ENCODE assay signal across 10 cellular contexts in the genomic region with DNA sequence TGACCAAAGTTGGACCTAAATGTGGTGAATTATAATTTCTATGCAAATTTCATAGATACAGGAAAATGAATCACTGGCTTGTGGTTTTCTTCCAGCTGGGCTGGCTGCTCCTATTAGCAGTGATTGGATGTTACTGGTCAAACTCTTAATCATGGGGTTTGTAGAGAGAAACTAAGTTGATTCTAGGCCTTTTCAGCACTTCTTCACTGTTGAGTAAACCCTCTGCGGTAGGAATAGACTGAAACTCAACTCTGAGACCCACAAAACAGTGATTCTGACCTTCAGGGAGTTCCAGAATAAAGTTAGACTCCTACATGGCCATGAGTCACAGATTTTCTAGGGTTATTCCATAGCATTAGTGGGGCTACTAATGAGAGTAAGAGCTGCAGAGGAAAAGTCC. TPM values are rescaled to one million over a fixed set of nuclear protein-coding genes. Genes with fewer than 3 reads are reported as not detected.
DNase-seq lines count a peak whose midpoint lies in the region; ATAC-seq and TF ChIP-seq lines count a peak whose summit lies in the region.
"Had no signal": no experiment of that assay in that cellular context is flagged by ENCODE, and none has a peak within 500 bp of the region (broad histone marks: within the 10 kb centered on the region; RNA-seq: fewer than 3 reads in every experiment).

No MANE protein-coding gene starts in this region.

- TF ChIP-seq CTCF in HFFc6 (IDR thresholded peaks at IDR 0.05) (no peak), left lung (IDR thresholded peaks at IDR 0.05) (no peak)

- CTCF ChIA-PET in activated CD4-positive, alpha-beta memory T cell treated with anti-CD3 and anti-CD28 coated beads, Interleukin-2, amount 10 ng/mL, durations not matched to agents 7 days and 5 days (lab: Charles Lee), result no interaction called here

- intact Hi-C loops in left lung (cut with DNase I), result no loop called here
- intact Hi-C loops in head of caudate nucleus (cut with DNase I), result no loop called here

- H3K27ac Mint-ChIP-seq in HFFc6, result peak overlapping the region; percentile 75
- H3K27ac Mint-ChIP-seq in activated CD4-positive, alpha-beta memory T cell treated with anti-CD3 and anti-CD28 coated beads, Interleukin-2, amount 10 ng/mL, durations not matched to agents 7 days and 5 days, result no peak overlapping the region

- peak overlapping the region; percentile 65; the same call in 1 of the 2 replicates for H3K4me3 Mint-ChIP-seq in HFFc6
- H3K4me3 Mint-ChIP-seq in activated CD4-positive, alpha-beta memory T cell treated with anti-CD3 and anti-CD28 coated beads, Interleukin-2, amount 10 ng/mL, durations not matched to agents 7 days and 5 days, result no peak overlapping the region

- no peaks in the 10 kb centered on the region for H3K9me3 ChIP-seq in left lung

- no peaks in the 10 kb centered on the region for H3K27me3 ChIP-seq in left lung
- H3K27me3 ChIP-seq: cardiac muscle cell had no signal

- peaks cover 0 to 8% of the 10 kb centered on the region in 2 donors for H3K36me3 ChIP-seq in left lung

- no peak overlapping the region for H3K27ac ChIP-seq in left lung
- H3K27ac ChIP-seq: cardiac muscle cell had no signal

- no peaks in the 10 kb centered on the region for H3K27me3 Mint-ChIP-seq in HFFc6 (ENCODE audit: insufficient read depth)
- H3K27me3 Mint-ChIP-seq in activated CD4-positive, alpha-beta memory T cell treated with anti-CD3 and anti-CD28 coated beads, Interleukin-2, amount 10 ng/mL, durations not matched to agents 7 days and 5 days, result no peaks in the 10 kb centered on the region

- TF ChIP-seq POLR2A in GM18505 (IDR thresholded peaks at IDR 0.05; ENCODE audit: borderline replicate concordance, extremely low read depth, insufficient read depth, insufficient read length), result no peak

- DNase-seq in HFFc6, result peak; percentile 79
- DNase-seq in LHCN-M2 (ENCODE audit: low read depth), result peak; percentile 82
- DNase-seq in left lung, result no peak
- no peak for DNase-seq in stimulated activated CD4-positive, alpha-beta T cell treated with anti-CD3 and anti-CD28 coated beads, Interleukin-15, amount 100 ng/mL, for 24 hours
- DNase-seq in stimulated activated naive CD4-positive, alpha-beta T cell treated with Interleukin-2 at 50 U/mL for 16 hours (lab: John Stamatoyannopoulos, UW), result no peak
- DNase-seq in head of caudate nucleus, result no peak
- DNase-seq in activated CD4-positive, alpha-beta memory T cell treated with anti-CD3 and anti-CD28 coated beads, Interleukin-2, amount 10 ng/mL, durations not matched to agents 7 days and 5 days, result no peak
- DNase-seq: NCI-H1417 had no signal

- peaks cover 0 to 22% of the 10 kb centered on the region in 2 donors for H3K4me1 ChIP-seq in left lung

- peaks cover 24% of the 10 kb centered on the region for H3K36me3 Mint-ChIP-seq in HFFc6 (ENCODE audit: low read depth)
- H3K36me3 Mint-ChIP-seq in activated CD4-positive, alpha-beta memory T cell treated with anti-CD3 and anti-CD28 coated beads, Interleukin-2, amount 10 ng/mL, durations not matched to agents 7 days and 5 days (ENCODE audit: low read depth), result peaks cover 11% of the 10 kb centered on the region

- peak; percentile 41 for ATAC-seq in GM18505 (IDR thresholded peaks at IDR 0.05; ENCODE audit: unreplicated experiment)
- peak; percentile 63 for ATAC-seq in left lung

- no peaks in the 10 kb centered on the region for H3K9me3 Mint-ChIP-seq in HFFc6
- H3K9me3 Mint-ChIP-seq in activated CD4-positive, alpha-beta memory T cell treated with anti-CD3 and anti-CD28 coated beads, Interleukin-2, amount 10 ng/mL, durations not matched to agents 7 days and 5 days, result no peaks in the 10 kb centered on the region

- POLR2A ChIA-PET in activated CD4-positive, alpha-beta memory T cell treated with anti-CD3 and anti-CD28 coated beads, Interleukin-2, amount 10 ng/mL, durations not matched to agents 7 days and 5 days (lab: Charles Lee), result no interaction called here

- peaks cover 25% of the 10 kb centered on the region for H3K4me1 Mint-ChIP-seq in HFFc6 (ENCODE audit: low read depth)
- peaks cover 5% of the 10 kb centered on the region for H3K4me1 Mint-ChIP-seq in activated CD4-positive, alpha-beta memory T cell treated with anti-CD3 and anti-CD28 coated beads, Interleukin-2, amount 10 ng/mL, durations not matched to agents 7 days and 5 days

- H3K4me3 ChIP-seq in left lung, result no peak overlapping the region
- H3K4me3 ChIP-seq: cardiac muscle cell had no signal

RNA-seq across cellular contexts. Expression of gene FKTN, which starts 47.9 kb away (rescaled TPM):
- total RNA-seq in HFFc6 (2021; fragmentation: NEBNext Ultra II Directional; extraction: Animal tissue kit (Norgen Biotek cat#: 25700)), result 10 to 100 TPM; 27.6 to 35.5 (median 30.8) TPM
- total RNA-seq in LHCN-M2 (2014; rRNA removed), result 67.2 and 132 TPM in 2 replicates
- 5.5 TPM for polyA plus RNA-seq in LHCN-M2 (2012)
- total RNA-seq in left lung, result 10 to 100 TPM; 14.9 to 15.3 TPM
- total RNA-seq in activated CD4-positive, alpha-beta memory T cell treated with anti-CD3 and anti-CD28 coated beads, Interleukin-2, amount 10 ng/mL, durations not matched to agents 7 days and 5 days, result 10 to 100 TPM; 11.0 to 11.1 TPM

Comparison
In these comparisons a context has a peak if more than half of its experiments do, and no peak if none do; other contexts are left out.
1. DNase-seq: peak in HFFc6 (single experiment) and LHCN-M2 (single experiment); none in left lung (0 of 2), stimulated activated CD4-positive, alpha-beta T cell treated with anti-CD3 and anti-CD28 coated beads, Interleukin-15, amount 100 ng/mL, for 24 hours (single experiment), stimulated activated naive CD4-positive, alpha-beta T cell treated with Interleukin-2 at 50 U/mL for 16 hours (single experiment), head of caudate nucleus (0 of 42) and activated CD4-positive, alpha-beta memory T cell treated with anti-CD3 and anti-CD28 coated beads, Interleukin-2, amount 10 ng/mL, durations not matched to agents 7 days and 5 days (single experiment).